Comparison of ENCODE assay signal across 1 cellular context in the genomic region with DNA sequence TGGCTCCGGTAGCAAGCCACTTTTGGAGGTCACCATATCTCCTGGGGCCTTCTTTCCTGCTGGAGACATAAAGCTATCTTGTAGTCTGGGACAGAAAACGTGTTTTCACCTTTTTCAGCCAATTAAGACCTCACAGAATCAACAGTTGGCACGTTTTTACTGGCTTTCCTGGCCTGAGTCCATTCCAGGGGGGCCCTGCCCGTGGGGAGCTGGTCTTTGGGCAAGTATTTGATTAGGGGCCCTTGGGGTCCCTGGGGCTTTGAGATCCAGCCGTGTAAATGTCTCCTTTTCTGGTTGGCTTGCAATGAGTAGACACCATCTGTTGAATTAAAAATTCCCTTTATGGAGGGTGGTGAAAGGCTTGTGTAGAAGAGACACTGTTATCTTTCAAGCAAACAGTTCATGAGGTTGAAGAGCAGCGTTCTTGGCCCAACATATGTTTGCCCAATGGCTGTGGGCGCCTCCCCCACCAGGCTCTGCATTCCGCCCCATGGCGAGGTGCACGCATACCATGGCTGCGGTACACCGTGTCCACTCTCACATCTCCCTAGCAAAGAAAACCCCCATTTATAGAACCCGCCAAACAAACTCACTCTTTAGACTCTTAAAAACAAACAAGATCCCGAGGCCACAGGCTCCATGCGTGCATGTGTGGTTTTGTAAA.
TF ChIP-seq lines count a peak whose summit lies in the region.

No MANE protein-coding gene starts in this region.

TF ChIP-seq in HepG2, 621 proteins besides CTCF, POLR2A, EP300 and RAD21 (continued from another document and continues in another):
- TF ChIP-seq, protein P1, sequence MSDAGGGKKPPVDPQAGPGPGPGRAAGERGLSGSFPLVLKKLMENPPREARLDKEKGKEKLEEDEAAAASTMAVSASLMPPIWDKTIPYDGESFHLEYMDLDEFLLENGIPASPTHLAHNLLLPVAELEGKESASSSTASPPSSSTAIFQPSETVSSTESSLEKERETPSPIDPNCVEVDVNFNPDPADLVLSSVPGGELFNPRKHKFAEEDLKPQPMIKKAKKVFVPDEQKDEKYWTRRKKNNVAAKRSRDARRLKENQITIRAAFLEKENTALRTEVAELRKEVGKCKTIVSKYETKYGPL (CRISPR knock-in tag; IDR thresholded peaks at IDR 0.05): no peak
- TF ChIP-seq ZNF841 (CRISPR knock-in tag; IDR thresholded peaks at IDR 0.05; ENCODE audit: borderline replicate concordance) (no peak), ZNF569 (CRISPR knock-in tag; IDR thresholded peaks at IDR 0.05; ENCODE audit: borderline replicate concordance) (no peak), SMAD9 (CRISPR knock-in tag; IDR thresholded peaks at IDR 0.05) (no peak), TCF7L2 (IDR thresholded peaks at IDR 0.05; ENCODE audit: low read depth, low read length) (no peak), RFXANK (CRISPR knock-in tag; IDR thresholded peaks at IDR 0.05) (no peak), ZSCAN29 (CRISPR knock-in tag; conservative IDR thresholded peaks at IDR 0.05) (no peak), MXI1 (IDR thresholded peaks at IDR 0.05; ENCODE audit: borderline replicate concordance, low read depth, low read length) (no peak), SP1 (IDR thresholded peaks at IDR 0.05) (no peak), SP1 (CRISPR knock-in tag; IDR thresholded peaks at IDR 0.05) (0 out of 2 replicates have a peak, but pooled peaks have one; percentile 18), ZNF430 (CRISPR knock-in tag; IDR thresholded peaks at IDR 0.05) (peak; percentile 90), ZNF350 (CRISPR knock-in tag; IDR thresholded peaks at IDR 0.05; ENCODE audit: borderline replicate concordance, low read depth) (peak; percentile 74), TBX2 (CRISPR knock-in tag; IDR thresholded peaks at IDR 0.05; ENCODE audit: borderline replicate concordance) (peak; percentile 94), ZBTB1 (CRISPR knock-in tag; IDR thresholded peaks at IDR 0.05; ENCODE audit: borderline replicate concordance) (0 out of 2 replicates have a peak, but pooled peaks have one; percentile 20), NKX3-1 (CRISPR knock-in tag; IDR thresholded peaks at IDR 0.05) (peak; percentile 45; the same call in 1 of the 2 replicates), ZNF704 (CRISPR knock-in tag; IDR thresholded peaks at IDR 0.05; ENCODE audit: borderline replicate concordance) (no peak), RXRA (CRISPR knock-in tag; IDR thresholded peaks at IDR 0.05) (peak; percentile 93), BRD4 (CRISPR knock-in tag; IDR thresholded peaks at IDR 0.05) (no peak; the same call in none of the 2 replicates), BRF2 (CRISPR knock-in tag; IDR thresholded peaks at IDR 0.05) (no peak), SP140L (CRISPR knock-in tag; IDR thresholded peaks at IDR 0.05; ENCODE audit: borderline replicate concordance) (no peak), ZNF235 (CRISPR knock-in tag; IDR thresholded peaks at IDR 0.05; ENCODE audit: borderline replicate concordance) (no peak), ZNF556 (CRISPR knock-in tag; IDR thresholded peaks at IDR 0.05; ENCODE audit: borderline replicate concordance) (peak; percentile 71; the same call in 1 of the 2 replicates), ZNF232 (CRISPR knock-in tag; IDR thresholded peaks at IDR 0.05; ENCODE audit: borderline replicate concordance) (peak; percentile 53; the same call in 1 of the 2 replicates), NFE2L1 (CRISPR knock-in tag; IDR thresholded peaks at IDR 0.05; ENCODE audit: borderline replicate concordance) (no peak), U2AF1 (optimal IDR thresholded peaks at IDR 0.05; ENCODE audit: low read depth, low read length) (no peak), ZBTB44 (CRISPR knock-in tag; IDR thresholded peaks at IDR 0.05) (no peak), AGO1 (IDR thresholded peaks at IDR 0.05; ENCODE audit: low read depth, low read length, poor library complexity, severe bottlenecking) (no peak), PAX8 (CRISPR knock-in tag; IDR thresholded peaks at IDR 0.05; ENCODE audit: borderline replicate concordance) (no peak), POLR2AphosphoS5 (IDR thresholded peaks at IDR 0.05; ENCODE audit: low read depth, low read length) (peak; percentile 42), NR2F2 (IDR thresholded peaks at IDR 0.05; ENCODE audit: borderline replicate concordance, low read depth) (peak; percentile 44; the same call in 1 of the 2 replicates), NBN (conservative IDR thresholded peaks at IDR 0.05) (no peak), SETDB1 (CRISPR knock-in tag; IDR thresholded peaks at IDR 0.05; ENCODE audit: borderline replicate concordance) (no peak), ZNF570 (CRISPR knock-in tag; IDR thresholded peaks at IDR 0.05; ENCODE audit: borderline replicate concordance) (no peak), ZNF276 (CRISPR knock-in tag; IDR thresholded peaks at IDR 0.05; ENCODE audit: low read depth) (no peak), ZNF383 (CRISPR knock-in tag; IDR thresholded peaks at IDR 0.05; ENCODE audit: borderline replicate concordance) (no peak), SMC3 (IDR thresholded peaks at IDR 0.05; ENCODE audit: low read length) (no peak), TAF15 (IDR thresholded peaks at IDR 0.05; ENCODE audit: low read depth, low read length, poor library complexity, severe bottlenecking) (no peak), EHMT2 (IDR thresholded peaks at IDR 0.05; ENCODE audit: borderline replicate concordance, low read depth, low read length) (peak; percentile 95), THAP11 (CRISPR knock-in tag; IDR thresholded peaks at IDR 0.05) (peak; percentile 68), ZNF883 (CRISPR knock-in tag; IDR thresholded peaks at IDR 0.05; ENCODE audit: not compliant biosample characterization) (peak; percentile 49), ZNF562 (CRISPR knock-in tag; IDR thresholded peaks at IDR 0.05; ENCODE audit: borderline replicate concordance) (no peak), ZBTB7B (CRISPR knock-in tag; IDR thresholded peaks at IDR 0.05) (peak; percentile 71; the same call in 1 of the 2 replicates), LCORL (IDR thresholded peaks at IDR 0.05) (no peak; the same call in 1 of the 2 replicates), LCORL (CRISPR knock-in tag; IDR thresholded peaks at IDR 0.05) (peak; percentile 97), ARID2 (CRISPR knock-in tag; IDR thresholded peaks at IDR 0.05; ENCODE audit: borderline replicate concordance) (0 out of 2 replicates have a peak, but pooled peaks have one; percentile 37), BORCS8-MEF2B (CRISPR knock-in tag; IDR thresholded peaks at IDR 0.05) (0 out of 2 replicates have a peak, but pooled peaks have one; percentile 55), ZNF30 (CRISPR knock-in tag; IDR thresholded peaks at IDR 0.05) (no peak), MAF1 (CRISPR knock-in tag; IDR thresholded peaks at IDR 0.05; ENCODE audit: borderline replicate concordance) (no peak)
- TF ChIP-seq, protein P2, sequence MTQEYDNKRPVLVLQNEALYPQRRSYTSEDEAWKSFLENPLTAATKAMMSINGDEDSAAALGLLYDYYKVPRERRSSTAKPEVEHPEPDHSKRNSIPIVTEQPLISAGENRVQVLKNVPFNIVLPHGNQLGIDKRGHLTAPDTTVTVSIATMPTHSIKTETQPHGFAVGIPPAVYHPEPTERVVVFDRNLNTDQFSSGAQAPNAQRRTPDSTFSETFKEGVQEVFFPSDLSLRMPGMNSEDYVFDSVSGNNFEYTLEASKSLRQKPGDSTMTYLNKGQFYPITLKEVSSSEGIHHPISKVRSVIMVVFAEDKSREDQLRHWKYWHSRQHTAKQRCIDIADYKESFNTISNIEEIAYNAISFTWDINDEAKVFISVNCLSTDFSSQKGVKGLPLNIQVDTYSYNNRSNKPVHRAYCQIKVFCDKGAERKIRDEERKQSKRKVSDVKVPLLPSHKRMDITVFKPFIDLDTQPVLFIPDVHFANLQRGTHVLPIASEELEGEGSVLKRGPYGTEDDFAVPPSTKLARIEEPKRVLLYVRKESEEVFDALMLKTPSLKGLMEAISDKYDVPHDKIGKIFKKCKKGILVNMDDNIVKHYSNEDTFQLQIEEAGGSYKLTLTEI (CRISPR knock-in tag; conservative IDR thresholded peaks at IDR 0.05): no peak
- TF ChIP-seq, protein P3, sequence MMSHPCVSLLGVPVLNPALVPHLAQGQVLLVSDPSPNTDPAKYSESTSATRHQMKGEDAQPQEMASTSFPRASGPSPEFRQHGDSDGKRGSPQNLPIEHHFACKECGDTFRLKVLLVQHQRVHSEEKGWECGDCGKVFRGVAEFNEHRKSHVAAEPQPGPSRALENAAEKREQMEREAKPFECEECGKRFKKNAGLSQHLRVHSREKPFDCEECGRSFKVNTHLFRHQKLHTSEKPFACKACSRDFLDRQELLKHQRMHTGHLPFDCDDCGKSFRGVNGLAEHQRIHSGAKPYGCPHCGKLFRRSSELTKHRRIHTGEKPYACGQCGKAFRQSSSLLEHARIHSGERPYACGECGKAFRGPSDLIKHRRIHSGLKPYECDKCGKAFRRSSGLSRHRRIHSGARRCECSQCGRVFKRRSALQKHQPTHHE (CRISPR knock-in tag; IDR thresholded peaks at IDR 0.05; ENCODE audit: borderline replicate concordance): 0 out of 2 replicates have a peak, but pooled peaks have one; percentile 19
- TF ChIP-seq, protein P4, sequence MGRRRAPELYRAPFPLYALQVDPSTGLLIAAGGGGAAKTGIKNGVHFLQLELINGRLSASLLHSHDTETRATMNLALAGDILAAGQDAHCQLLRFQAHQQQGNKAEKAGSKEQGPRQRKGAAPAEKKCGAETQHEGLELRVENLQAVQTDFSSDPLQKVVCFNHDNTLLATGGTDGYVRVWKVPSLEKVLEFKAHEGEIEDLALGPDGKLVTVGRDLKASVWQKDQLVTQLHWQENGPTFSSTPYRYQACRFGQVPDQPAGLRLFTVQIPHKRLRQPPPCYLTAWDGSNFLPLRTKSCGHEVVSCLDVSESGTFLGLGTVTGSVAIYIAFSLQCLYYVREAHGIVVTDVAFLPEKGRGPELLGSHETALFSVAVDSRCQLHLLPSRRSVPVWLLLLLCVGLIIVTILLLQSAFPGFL (CRISPR knock-in tag; IDR thresholded peaks at IDR 0.05): no peak
- TF ChIP-seq, protein P5, sequence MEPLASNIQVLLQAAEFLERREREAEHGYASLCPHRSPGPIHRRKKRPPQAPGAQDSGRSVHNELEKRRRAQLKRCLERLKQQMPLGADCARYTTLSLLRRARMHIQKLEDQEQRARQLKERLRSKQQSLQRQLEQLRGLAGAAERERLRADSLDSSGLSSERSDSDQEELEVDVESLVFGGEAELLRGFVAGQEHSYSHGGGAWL (CRISPR knock-in tag; IDR thresholded peaks at IDR 0.05): no peak
- TF ChIP-seq, protein P6, sequence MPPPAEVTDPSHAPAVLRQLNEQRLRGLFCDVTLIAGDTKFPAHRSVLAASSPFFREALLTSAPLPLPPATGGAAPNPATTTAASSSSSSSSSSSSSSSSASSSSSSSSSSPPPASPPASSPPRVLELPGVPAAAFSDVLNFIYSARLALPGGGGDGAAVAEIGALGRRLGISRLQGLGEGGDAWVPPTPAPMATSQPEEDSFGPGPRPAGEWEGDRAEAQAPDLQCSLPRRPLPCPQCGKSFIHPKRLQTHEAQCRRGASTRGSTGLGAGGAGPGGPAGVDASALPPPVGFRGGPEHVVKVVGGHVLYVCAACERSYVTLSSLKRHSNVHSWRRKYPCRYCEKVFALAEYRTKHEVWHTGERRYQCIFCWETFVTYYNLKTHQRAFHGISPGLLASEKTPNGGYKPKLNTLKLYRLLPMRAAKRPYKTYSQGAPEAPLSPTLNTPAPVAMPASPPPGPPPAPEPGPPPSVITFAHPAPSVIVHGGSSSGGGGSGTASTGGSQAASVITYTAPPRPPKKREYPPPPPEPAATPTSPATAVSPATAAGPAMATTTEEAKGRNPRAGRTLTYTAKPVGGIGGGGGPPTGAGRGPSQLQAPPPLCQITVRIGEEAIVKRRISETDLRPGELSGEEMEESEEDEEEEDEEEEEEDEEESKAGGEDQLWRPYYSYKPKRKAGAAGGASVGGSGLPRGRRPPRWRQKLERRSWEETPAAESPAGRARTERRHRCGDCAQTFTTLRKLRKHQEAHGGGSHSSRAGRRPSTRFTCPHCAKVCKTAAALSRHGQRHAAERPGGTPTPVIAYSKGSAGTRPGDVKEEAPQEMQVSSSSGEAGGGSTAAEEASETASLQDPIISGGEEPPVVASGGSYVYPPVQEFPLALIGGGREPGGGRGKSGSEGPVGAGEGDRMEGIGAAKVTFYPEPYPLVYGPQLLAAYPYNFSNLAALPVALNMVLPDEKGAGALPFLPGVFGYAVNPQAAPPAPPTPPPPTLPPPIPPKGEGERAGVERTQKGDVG (CRISPR knock-in tag; IDR thresholded peaks at IDR 0.05; ENCODE audit: borderline replicate concordance): peak; percentile 90; the same call in 1 of the 2 replicates
